ENCODE assay signal across 15 cellular contexts in the genomic region with DNA sequence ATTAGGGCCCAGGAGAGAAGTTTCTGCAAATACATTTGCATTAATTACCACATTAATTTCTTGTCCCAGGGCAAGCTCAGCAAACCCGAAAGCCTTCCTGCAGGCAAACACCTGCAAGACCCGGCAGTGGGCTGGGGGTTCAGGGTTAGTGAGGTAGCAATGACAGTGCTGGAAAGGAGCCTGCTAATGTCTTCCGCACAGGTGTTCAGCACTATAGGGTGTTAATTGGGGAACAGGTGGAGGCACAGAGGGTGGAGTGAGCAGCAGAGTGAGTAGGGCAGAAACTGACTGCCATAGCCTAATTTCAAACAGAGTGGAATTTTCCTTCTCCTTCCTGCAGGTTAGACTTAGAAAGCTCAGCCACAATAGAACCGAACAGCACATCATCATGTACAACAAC.
"Had no signal": no experiment of that assay in that cellular context is flagged by ENCODE, and none has a peak within 500 bp of the region (broad histone marks: within the 10 kb centered on the region; RNA-seq: fewer than 3 reads in every experiment).

No MANE protein-coding gene starts in this region.

- H3K27ac Mint-ChIP-seq: naive thymus-derived CD4-positive, alpha-beta T cell; stimulated activated memory B cell treated with anti-CD40 and anti-IgM and Interleukin-4, amounts not matched to agents 10 μg/mL and 1 μg/mL and 100 μg/mL, for 72 hours; stimulated activated naive CD8-positive, alpha-beta T cell treated with anti-CD3 and anti-CD28 coated beads, Interleukin-15, Interleukin-2, amounts not matched to agents 100 ng/mL and 50 ng/mL, for 24 hours had no signal

- DNase-seq: cortex of kidney; effector CD8-positive, alpha-beta T cell; heart left ventricle; hippocampal formation; naive thymus-derived CD4-positive, alpha-beta T cell; spleen; stimulated activated CD4-positive, alpha-beta T cell treated with anti-CD3 and anti-CD28 coated beads, Interleukin-15, amount 100 ng/mL, for 24 hours; stimulated activated CD4-positive, alpha-beta T cell treated with anti-CD3 and anti-CD28 coated beads, Interleukin-1b, Interleukin-23, amount 100 ng/mL, for 48 hours; stimulated activated CD4-positive, alpha-beta T cell treated with anti-CD3 and anti-CD28 coated beads, Interleukin-4, amount 100 ng/mL, for 24 hours; tibial artery; upper lobe of right lung had no signal

- H3K4me1 Mint-ChIP-seq: naive thymus-derived CD4-positive, alpha-beta T cell; stimulated activated memory B cell treated with anti-CD40 and anti-IgM and Interleukin-4, amounts not matched to agents 10 μg/mL and 1 μg/mL and 100 μg/mL, for 72 hours had no signal

- ATAC-seq: esophagus mucosa; heart left ventricle; naive thymus-derived CD4-positive, alpha-beta T cell; sciatic nerve; stimulated activated memory B cell treated with anti-CD40 and anti-IgM and Interleukin-4, amounts not matched to agents 10 μg/mL and 1 μg/mL and 100 μg/mL, for 72 hours had no signal

- H3K36me3 Mint-ChIP-seq: naive thymus-derived CD4-positive, alpha-beta T cell; stimulated activated memory B cell treated with anti-CD40 and anti-IgM and Interleukin-4, amounts not matched to agents 10 μg/mL and 1 μg/mL and 100 μg/mL, for 72 hours had no signal

- H3K4me3 Mint-ChIP-seq: naive thymus-derived CD4-positive, alpha-beta T cell; stimulated activated memory B cell treated with anti-CD40 and anti-IgM and Interleukin-4, amounts not matched to agents 10 μg/mL and 1 μg/mL and 100 μg/mL, for 72 hours; stimulated activated naive CD8-positive, alpha-beta T cell treated with anti-CD3 and anti-CD28 coated beads, Interleukin-15, Interleukin-2, amounts not matched to agents 100 ng/mL and 50 ng/mL, for 24 hours had no signal

- H3K9me3 Mint-ChIP-seq: naive thymus-derived CD4-positive, alpha-beta T cell; stimulated activated memory B cell treated with anti-CD40 and anti-IgM and Interleukin-4, amounts not matched to agents 10 μg/mL and 1 μg/mL and 100 μg/mL, for 72 hours; stimulated activated naive CD8-positive, alpha-beta T cell treated with anti-CD3 and anti-CD28 coated beads, Interleukin-15, Interleukin-2, amounts not matched to agents 100 ng/mL and 50 ng/mL, for 24 hours had no signal
